In the genomic region with DNA sequence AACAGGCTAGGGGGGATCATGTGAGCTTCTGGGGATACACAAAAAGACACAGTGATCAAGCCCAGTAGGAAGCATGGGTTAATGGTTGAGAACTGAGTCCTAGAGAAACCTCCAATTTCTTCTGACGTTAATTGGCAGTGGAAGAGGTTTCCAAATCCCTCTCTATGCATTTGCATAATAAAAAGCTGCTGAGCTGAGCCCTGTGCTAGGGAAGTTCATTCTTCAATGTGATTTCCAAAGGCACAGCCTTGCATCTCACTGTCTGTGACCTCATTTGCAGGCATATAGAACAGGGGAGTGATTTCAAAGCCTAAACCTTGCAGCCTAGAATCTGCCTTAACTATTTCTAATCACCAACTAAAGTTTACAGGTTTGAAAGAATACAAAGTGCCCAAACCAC, we compare ENCODE assay signal across 21 cellular contexts. TPM values are rescaled to one million over a fixed set of nuclear protein-coding genes. Genes with fewer than 3 reads are reported as not detected.
"Had no signal": no experiment of that assay in that cellular context is flagged by ENCODE, and none has a peak within 500 bp of the region (broad histone marks: within the 10 kb centered on the region; RNA-seq: fewer than 3 reads in every experiment).

No MANE protein-coding gene starts in this region.

- H3K9me3 ChIP-seq: left ventricle myocardium inferior, neutrophil, testis had no signal

- H3K27me3 ChIP-seq: neutrophil, testis had no signal

- H3K36me3 ChIP-seq: left ventricle myocardium inferior, neutrophil, WERI-Rb-1 had no signal

- H3K27ac ChIP-seq: left ventricle myocardium inferior, neutrophil, skin epidermis, testis, WERI-Rb-1 had no signal

- DNase-seq: activated CD4-positive, alpha-beta T cell treated with anti-CD3 and anti-CD28 coated beads, Interleukin-2, amount 50 U/mL, for 1 hour; activated CD4-positive, CD25-positive, alpha-beta regulatory T cell treated with anti-CD3 and anti-CD28 coated beads, Interleukin-2, amount 50 U/mL, for 72 hours; activated CD8-positive, alpha-beta T cell treated with anti-CD3 and anti-CD28 coated beads for 36 hours; activated T-cell treated with anti-CD3 and anti-CD28 coated beads, Interleukin-2, amount 50 U/mL, for 4 hours; effector CD8-positive, alpha-beta T cell; glutamatergic neuron; left ventricle myocardium inferior; naive B cell; nephron progenitor cell; stimulated activated CD4-positive, alpha-beta T cell treated with anti-CD3 and anti-CD28 coated beads, Interleukin-12 subunit alpha, Interleukin-12 subunit beta, amount 100 ng/mL, for 4 hours; stimulated activated CD4-positive, alpha-beta T cell treated with anti-CD3 and anti-CD28 coated beads, Interleukin-4, amount 100 ng/mL, for 1 hour; stimulated activated naive CD8-positive, alpha-beta T cell treated with anti-CD3 and anti-CD28 coated beads, Interleukin-15, Interleukin-2, amounts not matched to agents 100 U/mL and 50 U/mL, for 24 hours; T-helper 9 cell; testis; trophoblast cell; WERI-Rb-1 had no signal

- H3K4me3 ChIP-seq: left ventricle myocardium inferior, lung, skin epidermis, testis had no signal

- ATAC-seq: activated CD8-positive, alpha-beta T cell treated with anti-CD3 and anti-CD28 coated beads for 36 hours; activated T-cell treated with anti-CD3 and anti-CD28 coated beads, Interleukin-2, amount 50 U/mL, for 4 hours; activated T-helper 17 cell treated with anti-CD3 and anti-CD28 coated beads, Interleukin-2, amount 50 U/mL, for 72 hours; sciatic nerve; stimulated activated naive CD8-positive, alpha-beta T cell treated with anti-CD3 and anti-CD28 coated beads, Interleukin-15, Interleukin-2, amounts not matched to agents 100 U/mL and 50 U/mL, for 24 hours had no signal

- H3K4me1 ChIP-seq: left ventricle myocardium inferior, testis had no signal

RNA-seq across cellular contexts. Expression of a gene that starts 0.8 kb away (rescaled TPM):
- total RNA-seq: activated CD8-positive, alpha-beta T cell treated with anti-CD3 and anti-CD28 coated beads for 36 hours; activated T-cell treated with anti-CD3 and anti-CD28 coated beads, Interleukin-2, amount 50 U/mL, for 4 hours; activated T-helper 17 cell treated with anti-CD3 and anti-CD28 coated beads, Interleukin-2, amount 50 U/mL, for 72 hours had no signal
